ENCODE assay signal across 9 cellular contexts in genomic region chr5:167699434-167699833, GRCh38.
A peak's percentile ranks its signal among the peaks of the same experiment; 100 is the strongest.
DNase-seq lines count a peak whose midpoint lies in the region; ATAC-seq and TF ChIP-seq lines count a peak whose summit lies in the region.
"Had no signal": no experiment of that assay in that cellular context is flagged by ENCODE, and none has a peak within 500 bp of the region (broad histone marks: within the 10 kb centered on the region; RNA-seq: fewer than 3 reads in every experiment).

No MANE protein-coding gene starts in this region.

- peaks cover 40% of the 10 kb centered on the region for H3K4me1 ChIP-seq in PC-9 (replicated peaks; ENCODE audit: insufficient read depth)
- H3K4me1 ChIP-seq in psoas muscle = no peaks in the 10 kb centered on the region

- WGBS in psoas muscle, 3 donors = 13 to 17% (median 15%) methylated on average over 1 of the region's 1 CpG

- CTCF ChIA-PET in PC-9 (lab: Charles Lee) = no interaction called here

- peaks cover 13% of the 10 kb centered on the region for H3K4me1 Mint-ChIP-seq in progenitor cell of endocrine pancreas (ENCODE audit: low read depth)

- H3K36me3 ChIP-seq in PC-9 (ENCODE audit: low read depth) (no peaks in the 10 kb centered on the region; the same call in 1 of the 2 replicates), psoas muscle (ENCODE audit: insufficient read depth in 1 of 2, low read depth in 1 of 2) (no peaks in the 10 kb centered on the region)

- H3K27ac ChIP-seq in PC-9 (peak overlapping the region; percentile 97), psoas muscle (no peak overlapping the region)

- H3K9me2 ChIP-seq in PC-9 (ENCODE audit: insufficient read depth) = no peaks in the 10 kb centered on the region

- intact Hi-C loops in PC-9 (cut with micrococcal nuclease; ENCODE audit: unreplicated experiment) = loop anchor here (1.0 to 2.0 kb wide), 5 partner anchors 24 to 404 kb away; no protein-coding TSS in a partner anchor
- intact Hi-C loops in psoas muscle (cut with DNase I) = no loop called here

- BruUV-seq in PC-9 (replicated peaks; lab: Mats Ljungman, UMichigan) = no TSS peak

- no peaks in the 10 kb centered on the region for H3K36me3 Mint-ChIP-seq in progenitor cell of endocrine pancreas (ENCODE audit: insufficient read depth)

- peak overlapping the region; percentile 70 for H3K4me2 ChIP-seq in PC-9

- H2AFZ ChIP-seq in PC-9 = 0 out of 2 replicates have a peak overlapping the region, but pooled peaks have one; percentile 59

- H3K4me3 ChIP-seq in PC-9 (no peak overlapping the region), psoas muscle (no peak overlapping the region)

- H3K4me3 Mint-ChIP-seq in progenitor cell of endocrine pancreas (ENCODE audit: low read depth) = no peak overlapping the region

- H3K27me3 ChIP-seq in PC-9 (ENCODE audit: insufficient read depth, low read depth) (no peaks in the 10 kb centered on the region), psoas muscle (ENCODE audit: insufficient read depth in 3 of 3, low read length in 2 of 3) (no peaks in the 10 kb centered on the region)

- peak overlapping the region; percentile 73 for H3K27ac Mint-ChIP-seq in progenitor cell of endocrine pancreas

- peak; percentile 69 for ATAC-seq in GM21717 (IDR thresholded peaks at IDR 0.05; ENCODE audit: unreplicated experiment)
- ATAC-seq in psoas muscle = no peak
- no peak for ATAC-seq in GM18909 (IDR thresholded peaks at IDR 0.05; ENCODE audit: poor library complexity, unreplicated experiment)

- peaks cover 26% of the 10 kb centered on the region for H3F3A ChIP-seq in PC-9 (ENCODE audit: insufficient read depth, low read depth)

- no peaks in the 10 kb centered on the region for H3K27me3 Mint-ChIP-seq in progenitor cell of endocrine pancreas

- H4K20me1 ChIP-seq in PC-9 (ENCODE audit: insufficient read depth) = no peaks in the 10 kb centered on the region

- H3K9me3 Mint-ChIP-seq in progenitor cell of endocrine pancreas (ENCODE audit: low read depth) = no peaks in the 10 kb centered on the region

- no peaks in the 10 kb centered on the region for H3K79me2 ChIP-seq in PC-9 (ENCODE audit: low read depth)

- H3K9me3 ChIP-seq in PC-9 (ENCODE audit: insufficient read depth, low read depth) (peaks cover 4% of the 10 kb centered on the region; the same call in 1 of the 2 replicates), psoas muscle (no peaks in the 10 kb centered on the region)

- POLR2A ChIA-PET in PC-9 (lab: Charles Lee; ENCODE audit: unreplicated experiment) = no interaction called here

- DNase-seq in PC-9 (peak; percentile 79 to 100), fibroblast of peridontal ligament (ENCODE audit: extremely low read depth) (peak; percentile 98), progenitor cell of endocrine pancreas (ENCODE audit: low spot score, unreplicated experiment) (no peak), psoas muscle (no peak), MV-4-11 (lab: John Stamatoyannopoulos, UW) (no peak)
- no peak for DNase-seq in activated CD4-positive, alpha-beta T cell treated with anti-CD3 and anti-CD28 coated beads for 4 hours
- DNase-seq: activated CD4-positive, CD25-positive, alpha-beta regulatory T cell treated with anti-CD3 and anti-CD28 coated beads, Interleukin-2, amount 50 U/mL, for 72 hours had no signal

- TF ChIP-seq CTCF in PC-9 (conservative IDR thresholded peaks at IDR 0.05) = no peak
- no peak for TF ChIP-seq CTCF in progenitor cell of endocrine pancreas (IDR thresholded peaks at IDR 0.05; ENCODE audit: unreplicated experiment)
- TF ChIP-seq CTCF in psoas muscle (IDR thresholded peaks at IDR 0.05) = no peak

Comparison
In these comparisons a context has a peak if more than half of its experiments do, and no peak if none do; other contexts are left out.
1. DNase-seq: peak in PC-9 (2 of 2) and fibroblast of peridontal ligament (single experiment); none in progenitor cell of endocrine pancreas (single experiment), psoas muscle (0 of 2), MV-4-11 (single experiment) and activated CD4-positive, alpha-beta T cell treated with anti-CD3 and anti-CD28 coated beads for 4 hours (0 of 2).